In the genomic region with DNA sequence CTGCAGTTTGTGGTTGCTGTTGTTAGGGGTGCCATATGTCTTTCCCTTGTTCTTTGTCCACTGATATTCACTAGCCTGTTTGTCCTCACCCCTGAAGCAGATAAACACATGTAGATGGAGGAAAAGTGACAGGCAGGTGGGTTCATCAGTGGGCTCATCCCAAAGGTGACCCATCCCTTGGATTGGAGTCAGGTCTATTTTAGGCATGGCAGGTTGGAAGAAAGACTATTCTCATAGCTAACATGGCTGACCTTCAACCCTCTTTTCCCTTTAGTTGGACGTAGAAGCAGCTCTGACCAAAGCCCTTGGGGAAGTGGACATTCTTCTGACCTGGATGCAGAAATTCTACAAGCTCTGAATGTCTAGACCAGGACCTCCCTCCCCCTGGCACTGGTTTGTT, we compare ENCODE assay signal across 20 cellular contexts. TPM values are rescaled to one million over a fixed set of nuclear protein-coding genes. Genes with fewer than 3 reads are reported as not detected.
DNase-seq lines count a peak whose midpoint lies in the region; ATAC-seq and TF ChIP-seq lines count a peak whose summit lies in the region.
"Had no signal": no experiment of that assay in that cellular context is flagged by ENCODE, and none has a peak within 500 bp of the region (broad histone marks: within the 10 kb centered on the region; RNA-seq: fewer than 3 reads in every experiment).

No MANE protein-coding gene starts in this region.

- WGBS in esophagus squamous epithelium, 2 donors = 67 to 89% methylated on average over 1 of the region's 1 CpG

- DNase-seq in left ventricle myocardium inferior (no peak), Right ventricle myocardium inferior (ENCODE audit: missing footprints) (no peak), foreskin melanocyte (no peak), esophagus squamous epithelium (lab: John Stamatoyannopoulos, UW) (no peak), midbrain (lab: John Stamatoyannopoulos, UW) (no peak)
- DNase-seq in effector memory CD4-positive, alpha-beta T cell = no peak
- DNase-seq: MV-4-11; NCI-H1417; NCI-H187 treated with DMSO at 0.1 percent for 48 hours; NCI-H446; NCI-H69; NK-92 treated with Interleukin-12 subunit alpha and Interleukin-12 subunit beta, amount 100 ng/mL, for 24 hours; RPMI8226 had no signal

- H3K27ac ChIP-seq in left ventricle myocardium inferior (replicated peaks) (peak overlapping the region; percentile 47), esophagus squamous epithelium (no peak overlapping the region)
- peak overlapping the region; percentile 12 for H3K27ac ChIP-seq in effector memory CD4-positive, alpha-beta T cell (ENCODE audit: insufficient read depth, low read length, poor library complexity, severe bottlenecking)
- H3K27ac ChIP-seq: SJSA1 had no signal

- H3K36me3 ChIP-seq in left ventricle myocardium inferior (no peaks in the 10 kb centered on the region), esophagus squamous epithelium (no peaks in the 10 kb centered on the region)
- peaks cover 38% of the 10 kb centered on the region for H3K36me3 ChIP-seq in effector memory CD4-positive, alpha-beta T cell (ENCODE audit: control insufficient read depth, insufficient read depth, low read length)

- intact Hi-C loops in left ventricle myocardium inferior (cut with micrococcal nuclease) = no loop called here
- intact Hi-C loops in Right ventricle myocardium inferior (cut with DNase I) = no loop called here
- intact Hi-C loops in esophagus squamous epithelium (cut with DNase I) = no loop called here

- peaks cover 18% of the 10 kb centered on the region for H3K4me1 ChIP-seq in left ventricle myocardium inferior
- H3K4me1 ChIP-seq in effector memory CD4-positive, alpha-beta T cell (ENCODE audit: control insufficient read depth, insufficient read depth, low read length, poor library complexity, severe bottlenecking) = peaks cover 28% of the 10 kb centered on the region
- no peaks in the 10 kb centered on the region for H3K4me1 ChIP-seq in esophagus squamous epithelium

- TF ChIP-seq POLR2A in GM19193 (IDR thresholded peaks at IDR 0.05; ENCODE audit: extremely low read depth, insufficient read depth, insufficient read length) = peak; percentile 37
- TF ChIP-seq POLR2A in esophagus squamous epithelium (IDR thresholded peaks at IDR 0.05) = no peak

- no peak overlapping the region for H3K4me3 ChIP-seq in left ventricle myocardium inferior
- H3K4me3 ChIP-seq in effector memory CD4-positive, alpha-beta T cell (ENCODE audit: insufficient read depth, low read depth, low read length, poor library complexity, severe bottlenecking) = no peak overlapping the region
- no peak overlapping the region for H3K4me3 ChIP-seq in esophagus squamous epithelium
- H3K4me3 ChIP-seq: GM23338, K562, SJSA1 had no signal

- TF ChIP-seq CTCF in left ventricle myocardium inferior (IDR thresholded peaks at IDR 0.05; ENCODE audit: borderline replicate concordance) (no peak), esophagus squamous epithelium (IDR thresholded peaks at IDR 0.05) (no peak)

- H3K9me3 ChIP-seq in left ventricle myocardium inferior (replicated peaks) = no peaks in the 10 kb centered on the region
- no peaks in the 10 kb centered on the region for H3K9me3 ChIP-seq in effector memory CD4-positive, alpha-beta T cell (ENCODE audit: control insufficient read depth, low read length)
- no peaks in the 10 kb centered on the region for H3K9me3 ChIP-seq in esophagus squamous epithelium

- no peak for ATAC-seq in Right ventricle myocardium inferior
- ATAC-seq: GM23338, HCT116, K562 had no signal

- H3K27me3 ChIP-seq in left ventricle myocardium inferior (ENCODE audit: low read depth) = peaks cover 8% of the 10 kb centered on the region
- H3K27me3 ChIP-seq in effector memory CD4-positive, alpha-beta T cell (replicated peaks; ENCODE audit: control insufficient read depth, insufficient read depth, low read length, poor library complexity, severe bottlenecking) = no peaks in the 10 kb centered on the region
- peaks cover 0 to 21% (median 0%) of the 10 kb centered on the region in 4 donors for H3K27me3 ChIP-seq in esophagus squamous epithelium
- H3K27me3 ChIP-seq: SJSA1 had no signal

RNA-seq across cellular contexts. Expression of a gene that starts 5.5 kb away (rescaled TPM):
- total RNA-seq in left ventricle myocardium inferior (not detected), Right ventricle myocardium inferior (not detected), esophagus squamous epithelium (not detected)
- total RNA-seq: A673, GM23338, K562, OCI-LY7 had no signal

RNA-seq across cellular contexts. Expression of a gene that starts 19.0 kb away (rescaled TPM):
- total RNA-seq in left ventricle myocardium inferior = 3.3 TPM
- 6.3 TPM for total RNA-seq in Right ventricle myocardium inferior
- total RNA-seq in esophagus squamous epithelium = 1 to 10 TPM in 1 of 4 donors, under 1 TPM in 2, not detected in 1; 0.88 to 4.2 (median 1.00) TPM
- total RNA-seq: A673, GM23338 had no signal

RNA-seq across cellular contexts. Expression of a gene that starts 37.3 kb away (rescaled TPM):
- not detected for total RNA-seq in left ventricle myocardium inferior
- total RNA-seq in Right ventricle myocardium inferior = not detected
- total RNA-seq in esophagus squamous epithelium = 1 to 10 TPM in 1 of 4 donors, not detected in 3; 1.1 TPM
- total RNA-seq: A673, GM23338, K562, OCI-LY7 had no signal

RNA-seq across cellular contexts. Expression of a gene that starts 43.6 kb away (rescaled TPM):
- total RNA-seq in left ventricle myocardium inferior = 0.91 TPM
- not detected for total RNA-seq in Right ventricle myocardium inferior
- 100 to 1,000 TPM in 1 of 4 donors, 1 to 10 TPM in 1, under 1 TPM in 1, not detected in 1; 0.99 to 144 (median 1.1) TPM for total RNA-seq in esophagus squamous epithelium
- total RNA-seq: A673, GM23338, SJSA1 had no signal

Comparison
In these comparisons a context has a peak if more than half of its experiments do, and no peak if none do; other contexts are left out.
1. H3K27ac ChIP-seq: peak in left ventricle myocardium inferior (single experiment) and effector memory CD4-positive, alpha-beta T cell (single experiment); none in esophagus squamous epithelium (0 of 4).